ENCODE assay signal across 1 cellular context in the genomic region with DNA sequence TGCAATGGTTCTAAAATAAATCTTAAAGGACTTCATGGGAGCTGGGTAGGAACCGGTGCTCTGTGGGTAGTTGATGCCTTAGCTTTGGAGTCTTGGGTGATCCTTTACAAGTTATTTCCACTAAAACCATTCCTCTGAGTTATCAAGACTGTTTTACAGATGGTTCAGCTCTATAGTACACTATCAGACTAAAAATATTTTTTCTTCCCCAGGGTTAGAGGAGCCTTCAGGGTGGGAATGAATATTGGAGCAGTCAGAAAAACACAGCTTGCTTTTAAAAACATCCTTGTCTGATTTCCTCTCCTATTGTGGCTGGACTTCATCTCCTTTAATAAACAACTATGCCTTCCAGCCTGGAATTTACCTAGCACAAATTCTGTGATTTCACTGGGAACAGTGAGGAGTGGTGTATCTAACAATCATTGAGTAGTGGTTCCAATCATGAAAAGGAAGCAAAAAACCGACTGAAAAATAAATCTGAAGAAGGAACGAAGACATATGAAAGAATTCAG.
TF ChIP-seq lines count a peak whose summit lies in the region.

No MANE protein-coding gene starts in this region.

TF ChIP-seq in SK-N-SH, 30 proteins besides CTCF, POLR2A, EP300 and RAD21 (continued from another document):
- TF ChIP-seq, protein P1, sequence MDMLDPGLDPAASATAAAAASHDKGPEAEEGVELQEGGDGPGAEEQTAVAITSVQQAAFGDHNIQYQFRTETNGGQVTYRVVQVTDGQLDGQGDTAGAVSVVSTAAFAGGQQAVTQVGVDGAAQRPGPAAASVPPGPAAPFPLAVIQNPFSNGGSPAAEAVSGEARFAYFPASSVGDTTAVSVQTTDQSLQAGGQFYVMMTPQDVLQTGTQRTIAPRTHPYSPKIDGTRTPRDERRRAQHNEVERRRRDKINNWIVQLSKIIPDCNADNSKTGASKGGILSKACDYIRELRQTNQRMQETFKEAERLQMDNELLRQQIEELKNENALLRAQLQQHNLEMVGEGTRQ (IDR thresholded peaks at IDR 0.05; ENCODE audit: borderline replicate concordance, low read depth, low read length), result no peak
- no peak for TF ChIP-seq CHD2 (IDR thresholded peaks at IDR 0.05; ENCODE audit: low read length, partially characterized antibody)
- TF ChIP-seq RFX5 (IDR thresholded peaks at IDR 0.05; ENCODE audit: low read length), result no peak
- TF ChIP-seq FOXJ3 (CRISPR knock-in tag; IDR thresholded peaks at IDR 0.05), result no peak
- no peak for TF ChIP-seq ELF1 (IDR thresholded peaks at IDR 0.05)
- TF ChIP-seq, protein P2, sequence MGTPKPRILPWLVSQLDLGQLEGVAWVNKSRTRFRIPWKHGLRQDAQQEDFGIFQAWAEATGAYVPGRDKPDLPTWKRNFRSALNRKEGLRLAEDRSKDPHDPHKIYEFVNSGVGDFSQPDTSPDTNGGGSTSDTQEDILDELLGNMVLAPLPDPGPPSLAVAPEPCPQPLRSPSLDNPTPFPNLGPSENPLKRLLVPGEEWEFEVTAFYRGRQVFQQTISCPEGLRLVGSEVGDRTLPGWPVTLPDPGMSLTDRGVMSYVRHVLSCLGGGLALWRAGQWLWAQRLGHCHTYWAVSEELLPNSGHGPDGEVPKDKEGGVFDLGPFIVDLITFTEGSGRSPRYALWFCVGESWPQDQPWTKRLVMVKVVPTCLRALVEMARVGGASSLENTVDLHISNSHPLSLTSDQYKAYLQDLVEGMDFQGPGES (IDR thresholded peaks at IDR 0.05; ENCODE audit: low read depth, low read length), result no peak
- no peak for TF ChIP-seq POLR2AphosphoS5 (IDR thresholded peaks at IDR 0.05; ENCODE audit: low read depth, low read length)
- no peak for TF ChIP-seq NRF1 (IDR thresholded peaks at IDR 0.05; ENCODE audit: low read depth, low read length)
- no peak for TF ChIP-seq EZH2phosphoT487 (IDR thresholded peaks at IDR 0.05; ENCODE audit: borderline replicate concordance, low read depth)
